Comparison of ENCODE assay signal across 20 cellular contexts in the genomic region with DNA sequence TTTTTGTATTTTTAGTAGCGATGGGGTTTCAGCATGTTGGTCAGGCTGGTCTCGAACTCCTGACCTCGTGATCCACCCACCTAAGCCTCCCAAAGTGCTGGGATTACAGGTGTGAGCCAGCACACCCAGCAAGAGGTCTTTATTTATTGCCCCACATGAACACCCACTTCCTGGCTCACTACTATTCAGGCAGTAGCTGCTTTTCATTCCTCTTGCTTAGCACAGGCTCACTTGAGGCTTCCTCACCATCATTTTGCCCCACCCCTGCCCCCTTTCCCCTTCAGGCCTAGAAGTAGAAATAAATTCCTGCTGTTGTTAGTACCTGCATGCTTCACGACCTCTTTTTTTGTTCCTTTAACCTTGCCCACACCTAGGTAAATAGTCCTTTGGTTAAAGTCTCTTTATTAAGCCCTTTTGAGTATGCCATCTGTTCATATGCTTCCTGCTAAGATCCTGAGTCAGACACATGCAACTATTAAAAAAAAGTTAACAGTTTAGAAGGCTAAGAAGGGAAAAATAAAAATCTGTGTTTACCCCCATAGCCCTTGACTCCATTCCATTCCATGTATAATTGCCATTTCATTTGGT. TPM values are rescaled to one million over a fixed set of nuclear protein-coding genes. Genes with fewer than 3 reads are reported as not detected.
DNase-seq lines count a peak whose midpoint lies in the region; ATAC-seq, FAIRE-seq and TF ChIP-seq lines count a peak whose summit lies in the region.
"Had no signal": no experiment of that assay in that cellular context is flagged by ENCODE, and none has a peak within 500 bp of the region (broad histone marks: within the 10 kb centered on the region; RNA-seq: fewer than 3 reads in every experiment).

No MANE protein-coding gene starts in this region.

- H3K4me2 ChIP-seq in Loucy (ENCODE audit: low read depth, low read length, poor library complexity, severe bottlenecking): peak overlapping the region; percentile 33

- no peak for DNase-seq in activated naive CD8-positive, alpha-beta T cell treated with anti-CD3 and anti-CD28 coated beads, Interleukin-2, amount 50 U/mL, for 24 hours
- peak; percentile 62 for DNase-seq in small intestine
- no peak for DNase-seq in substantia nigra (lab: John Stamatoyannopoulos, UW)
- DNase-seq in stimulated activated CD4-positive, alpha-beta T cell treated with anti-CD3 and anti-CD28 coated beads, Interleukin-15, amount 100 ng/mL, for 24 hours: no peak
- DNase-seq: ACHN, DMS153, GOT3, NCI-H1417 treated with DMSO at 0.1 percent for 48 hours, NCI-H2029, NCI-H446, NCI-H748 treated with DMSO at 0.1 percent for 48 hours, OCI-M1, Right ventricle myocardium superior, SW 1271 had no signal

- H3K27ac Mint-ChIP-seq in activated naive CD8-positive, alpha-beta T cell: peak overlapping the region; percentile 69
- no peak overlapping the region for H3K27ac Mint-ChIP-seq in activated naive CD8-positive, alpha-beta T cell treated with anti-CD3 and anti-CD28 coated beads, Interleukin-2, amount 50 U/mL, for 24 hours

- H3K9me3 Mint-ChIP-seq in activated naive CD8-positive, alpha-beta T cell (ENCODE audit: low read depth): no peaks in the 10 kb centered on the region
- peaks cover 10% of the 10 kb centered on the region for H3K9me3 Mint-ChIP-seq in activated naive CD8-positive, alpha-beta T cell treated with anti-CD3 and anti-CD28 coated beads, Interleukin-2, amount 50 U/mL, for 24 hours

- 47 to 66% (median 57%) methylated on average over 4 of the region's 4 CpGs for whole genome bisulfite sequencing in small intestine, 3 donors

- no peaks in the 10 kb centered on the region; the same call in 1 of the 2 replicates for H3F3A ChIP-seq in Loucy (ENCODE audit: low read depth)

- H3K27ac ChIP-seq in small intestine (ENCODE audit: low read depth in 1 of 2, low read length in 1 of 2): no peak overlapping the region
- no peak overlapping the region for H3K27ac ChIP-seq in substantia nigra (ENCODE audit: low read depth, low read length, poor library complexity, severe bottlenecking)

- H3K27me3 ChIP-seq in Loucy (ENCODE audit: insufficient read depth, low read length, poor library complexity, severe bottlenecking) (no peaks in the 10 kb centered on the region), small intestine (ENCODE audit: control insufficient read depth in 2 of 2, insufficient read depth in 2 of 2, low read length in 2 of 2) (no peaks in the 10 kb centered on the region)

- no peak for TF ChIP-seq CTCF in Loucy (conservative IDR thresholded peaks at IDR 0.05; ENCODE audit: low read length)

- no peak overlapping the region for H3K4me3 ChIP-seq in Loucy (ENCODE audit: low read length, poor library complexity, severe bottlenecking)
- H3K4me3 ChIP-seq in small intestine (ENCODE audit: low read depth in 1 of 2, low read length in 2 of 2): no peak overlapping the region
- H3K4me3 ChIP-seq: K562 had no signal

- H3K27me3 Mint-ChIP-seq in activated naive CD8-positive, alpha-beta T cell: no peaks in the 10 kb centered on the region
- H3K27me3 Mint-ChIP-seq in activated naive CD8-positive, alpha-beta T cell treated with anti-CD3 and anti-CD28 coated beads, Interleukin-2, amount 50 U/mL, for 24 hours: no peaks in the 10 kb centered on the region

- peak overlapping the region; percentile 47; the same call in 1 of the 2 replicates for H2AFZ ChIP-seq in Loucy (ENCODE audit: low read length)

- H3K9me2 ChIP-seq in Loucy (replicated peaks; ENCODE audit: low read depth, low read length): no peaks in the 10 kb centered on the region

- no peak for ATAC-seq in activated naive CD8-positive, alpha-beta T cell treated with anti-CD3 and anti-CD28 coated beads, Interleukin-2, amount 50 U/mL, for 24 hours
- peak; percentile 43 for ATAC-seq in esophagus mucosa
- ATAC-seq: HCT116, K562 had no signal

- H3K36me3 ChIP-seq in Loucy (ENCODE audit: insufficient read depth, low read length) (no peaks in the 10 kb centered on the region), small intestine (ENCODE audit: control insufficient read depth in 2 of 2, insufficient read depth in 2 of 2, low read length in 2 of 2) (no peaks in the 10 kb centered on the region)

- H3K9me3 ChIP-seq in Loucy (ENCODE audit: insufficient read depth, low read depth, low read length) (no peaks in the 10 kb centered on the region), small intestine (ENCODE audit: control insufficient read depth, low read depth) (no peaks in the 10 kb centered on the region)

- no peak for FAIRE-seq in small intestine (lab: Jason Lieb, UNC)
- FAIRE-seq: GM12892, K562 had no signal

- H4K20me1 ChIP-seq in Loucy (ENCODE audit: insufficient read depth, low read length, poor library complexity, severe bottlenecking): no peaks in the 10 kb centered on the region

- H3K4me1 Mint-ChIP-seq in activated naive CD8-positive, alpha-beta T cell (ENCODE audit: low read depth): peaks cover 18% of the 10 kb centered on the region
- H3K4me1 Mint-ChIP-seq in activated naive CD8-positive, alpha-beta T cell treated with anti-CD3 and anti-CD28 coated beads, Interleukin-2, amount 50 U/mL, for 24 hours: peaks cover 11% of the 10 kb centered on the region

- no peaks in the 10 kb centered on the region for H3K79me2 ChIP-seq in Loucy (ENCODE audit: insufficient read depth, low read length)

- no peak overlapping the region for H3K4me3 Mint-ChIP-seq in activated naive CD8-positive, alpha-beta T cell
- no peak overlapping the region for H3K4me3 Mint-ChIP-seq in activated naive CD8-positive, alpha-beta T cell treated with anti-CD3 and anti-CD28 coated beads, Interleukin-2, amount 50 U/mL, for 24 hours

- peaks cover 17% of the 10 kb centered on the region for H3K4me1 ChIP-seq in Loucy (ENCODE audit: insufficient read depth, low read length, poor library complexity, severe bottlenecking)
- no peaks in the 10 kb centered on the region for H3K4me1 ChIP-seq in small intestine (ENCODE audit: control insufficient read depth in 2 of 2, insufficient read depth in 1 of 2, low read depth in 1 of 2, low read length in 1 of 2)

- no peak overlapping the region for H3K9ac ChIP-seq in Loucy (ENCODE audit: low read depth, low read length, poor library complexity, severe bottlenecking)

- peaks cover 2% of the 10 kb centered on the region for H3K36me3 Mint-ChIP-seq in activated naive CD8-positive, alpha-beta T cell
- H3K36me3 Mint-ChIP-seq in activated naive CD8-positive, alpha-beta T cell treated with anti-CD3 and anti-CD28 coated beads, Interleukin-2, amount 50 U/mL, for 24 hours (ENCODE audit: low read depth): no peaks in the 10 kb centered on the region

RNA-seq across cellular contexts. Expression of a gene that starts 33.5 kb away (rescaled TPM):
- 626 TPM for total RNA-seq in esophagus mucosa
- 100 to 1,000 TPM; 288 to 437 (median 349) TPM for polyA plus RNA-seq in small intestine
